Comparison of ENCODE assay signal across 20 cellular contexts in genomic region chr11:61122761-61123160, GRCh38. TPM values are rescaled to one million over a fixed set of nuclear protein-coding genes. Genes with fewer than 3 reads are reported as not detected.
DNase-seq lines count a peak whose midpoint lies in the region; TF ChIP-seq lines count a peak whose summit lies in the region.
"Had no signal": no experiment of that assay in that cellular context is flagged by ENCODE, and none has a peak within 500 bp of the region (broad histone marks: within the 10 kb centered on the region; RNA-seq: fewer than 3 reads in every experiment).

No MANE protein-coding gene starts in this region.

- CTCF ChIA-PET in activated naive CD4-positive, alpha-beta T cell treated with anti-CD3 and anti-CD28 coated beads for 36 hours (lab: Charles Lee): interaction anchor here (1.1 to 1.5 kb wide), 3 partner anchors 10 to 16 kb away, joined by 3 to 5 read pairs (median 3); no protein-coding TSS in a partner anchor
- CTCF ChIA-PET in CD4-positive, alpha-beta memory T cell (lab: Charles Lee; ENCODE audit: partially characterized antibody): interaction anchor here (0.9 kb wide), 1 partner anchor 9 kb away, joined by 5 read pairs; no protein-coding TSS in a partner anchor
- CTCF ChIA-PET in HEK293T (lab: Yijun Ruan, JAX): interaction anchor here (0.7 kb wide), 1 partner anchor 301 kb away, joined by 4 read pairs; no protein-coding TSS in a partner anchor

- H3K27ac Mint-ChIP-seq in activated naive CD4-positive, alpha-beta T cell treated with anti-CD3 and anti-CD28 coated beads for 36 hours: peak overlapping the region; percentile 54
- H3K27ac Mint-ChIP-seq in CD4-positive, alpha-beta memory T cell: peak overlapping the region; percentile 42 to 89 (median 84)
- H3K27ac Mint-ChIP-seq in activated T-helper 1 cell treated with anti-CD3 and anti-CD28 coated beads, Interleukin-12 subunit alpha, Interleukin-12 subunit beta, Interleukin-2, Interleukin-4 antibody, amounts not matched to agents 30 ng/mL and 10 ng/mL and 1 ng/mL, durations not matched to agents 14 hours and 24 hours and 36 hours: peak overlapping the region; percentile 45
- H3K27ac Mint-ChIP-seq in nephron progenitor cell: peak overlapping the region; percentile 5

- TF ChIP-seq CTCF in nephron progenitor cell (IDR thresholded peaks at IDR 0.05) (no peak), dorsolateral prefrontal cortex (IDR thresholded peaks at IDR 0.05 in 54 of 56, conservative IDR thresholded peaks at IDR 0.05 in 2 of 56; ENCODE audit: low read depth in 1 of 56, partially characterized antibody in 56 of 56) (no peak)

- DNase-seq in activated naive CD4-positive, alpha-beta T cell treated with anti-CD3 and anti-CD28 coated beads for 36 hours: no peak
- DNase-seq in activated naive CD4-positive, alpha-beta T cell (lab: John Stamatoyannopoulos, UW): no peak
- no peak for DNase-seq in CD4-positive, alpha-beta memory T cell
- DNase-seq in activated T-helper 1 cell treated with anti-CD3 and anti-CD28 coated beads, Interleukin-12 subunit alpha, Interleukin-12 subunit beta, Interleukin-2, Interleukin-4 antibody, amounts not matched to agents 30 ng/mL and 10 ng/mL and 1 ng/mL, durations not matched to agents 14 hours and 24 hours and 36 hours (ENCODE audit: low spot score): no peak
- DNase-seq in nephron progenitor cell (no peak), HEK293T (ENCODE audit: extremely low spot score) (no peak), ACHN (no peak), dorsolateral prefrontal cortex (no peak)
- DNase-seq: AML-193; CD8-positive, alpha-beta T cell; DND-41; H7; NCI-H1048; NCI-H146; NCI-H2081; NCI-H774; RPMI8226 had no signal

- H3K4me3 Mint-ChIP-seq in activated naive CD4-positive, alpha-beta T cell treated with anti-CD3 and anti-CD28 coated beads for 36 hours: no peak overlapping the region
- H3K4me3 Mint-ChIP-seq in CD4-positive, alpha-beta memory T cell: no peak overlapping the region
- H3K4me3 Mint-ChIP-seq in activated T-helper 1 cell treated with anti-CD3 and anti-CD28 coated beads, Interleukin-12 subunit alpha, Interleukin-12 subunit beta, Interleukin-2, Interleukin-4 antibody, amounts not matched to agents 30 ng/mL and 10 ng/mL and 1 ng/mL, durations not matched to agents 14 hours and 24 hours and 36 hours: no peak overlapping the region
- no peak overlapping the region for H3K4me3 Mint-ChIP-seq in nephron progenitor cell
- H3K4me3 Mint-ChIP-seq: CD8-positive, alpha-beta T cell had no signal

- peaks cover 47% of the 10 kb centered on the region for H3K4me1 ChIP-seq in CD4-positive, alpha-beta memory T cell (ENCODE audit: insufficient read depth, low read length)

- no peaks in the 10 kb centered on the region for H3K9me3 Mint-ChIP-seq in activated naive CD4-positive, alpha-beta T cell treated with anti-CD3 and anti-CD28 coated beads for 36 hours
- no peaks in the 10 kb centered on the region for H3K9me3 Mint-ChIP-seq in CD4-positive, alpha-beta memory T cell
- H3K9me3 Mint-ChIP-seq in activated T-helper 1 cell treated with anti-CD3 and anti-CD28 coated beads, Interleukin-12 subunit alpha, Interleukin-12 subunit beta, Interleukin-2, Interleukin-4 antibody, amounts not matched to agents 30 ng/mL and 10 ng/mL and 1 ng/mL, durations not matched to agents 14 hours and 24 hours and 36 hours: no peaks in the 10 kb centered on the region
- no peaks in the 10 kb centered on the region for H3K9me3 Mint-ChIP-seq in nephron progenitor cell
- H3K9me3 Mint-ChIP-seq: CD8-positive, alpha-beta T cell had no signal

- no peak overlapping the region for H3K4me3 ChIP-seq in CD4-positive, alpha-beta memory T cell (ENCODE audit: low read length in 2 of 2)
- no peak overlapping the region for H3K4me3 ChIP-seq in dorsolateral prefrontal cortex

- H3K27ac ChIP-seq in CD4-positive, alpha-beta memory T cell (ENCODE audit: low read depth, low read length): no peak overlapping the region
- H3K27ac ChIP-seq in dorsolateral prefrontal cortex: no peak overlapping the region

- H3K36me3 ChIP-seq in CD4-positive, alpha-beta memory T cell (ENCODE audit: insufficient read depth, low read length): peaks cover 86% of the 10 kb centered on the region

- H3K27me3 ChIP-seq in CD4-positive, alpha-beta memory T cell (ENCODE audit: insufficient read depth, low read length): no peaks in the 10 kb centered on the region
- H3K27me3 ChIP-seq in dorsolateral prefrontal cortex: no peaks in the 10 kb centered on the region

- no peaks in the 10 kb centered on the region for H3K27me3 Mint-ChIP-seq in activated naive CD4-positive, alpha-beta T cell treated with anti-CD3 and anti-CD28 coated beads for 36 hours (ENCODE audit: low read depth)
- H3K27me3 Mint-ChIP-seq in CD4-positive, alpha-beta memory T cell: no peaks in the 10 kb centered on the region
- H3K27me3 Mint-ChIP-seq in activated T-helper 1 cell treated with anti-CD3 and anti-CD28 coated beads, Interleukin-12 subunit alpha, Interleukin-12 subunit beta, Interleukin-2, Interleukin-4 antibody, amounts not matched to agents 30 ng/mL and 10 ng/mL and 1 ng/mL, durations not matched to agents 14 hours and 24 hours and 36 hours (ENCODE audit: insufficient read depth): no peaks in the 10 kb centered on the region
- H3K27me3 Mint-ChIP-seq in nephron progenitor cell (ENCODE audit: low read depth, poor library complexity): no peaks in the 10 kb centered on the region

- H3K36me3 Mint-ChIP-seq in activated naive CD4-positive, alpha-beta T cell treated with anti-CD3 and anti-CD28 coated beads for 36 hours (ENCODE audit: low read depth): peaks cover 69% of the 10 kb centered on the region
- H3K36me3 Mint-ChIP-seq in CD4-positive, alpha-beta memory T cell: peaks cover 64 to 91% of the 10 kb centered on the region in 2 donors
- H3K36me3 Mint-ChIP-seq in activated T-helper 1 cell treated with anti-CD3 and anti-CD28 coated beads, Interleukin-12 subunit alpha, Interleukin-12 subunit beta, Interleukin-2, Interleukin-4 antibody, amounts not matched to agents 30 ng/mL and 10 ng/mL and 1 ng/mL, durations not matched to agents 14 hours and 24 hours and 36 hours (ENCODE audit: low read depth): peaks cover 79% of the 10 kb centered on the region
- H3K36me3 Mint-ChIP-seq in nephron progenitor cell (ENCODE audit: low read depth): no peaks in the 10 kb centered on the region

- no peaks in the 10 kb centered on the region for H3K9me3 ChIP-seq in CD4-positive, alpha-beta memory T cell (ENCODE audit: control insufficient read depth in 1 of 2, low read length in 2 of 2)

- POLR2A ChIA-PET in CD4-positive, alpha-beta memory T cell (lab: Charles Lee; ENCODE audit: partially characterized antibody): interaction anchor here (1.0 to 4.3 kb wide), 3 partner anchors 11 to 118 kb away, joined by 3 to 42 read pairs (median 11); no protein-coding TSS in a partner anchor
- POLR2A ChIA-PET in HEK293T (lab: Yijun Ruan, JAX): interaction anchor here (1.2 kb wide), 1 partner anchor 39 kb away, joined by 3 read pairs; the partner anchor contains the start of gene VPS37C

- peaks cover 42% of the 10 kb centered on the region for H3K4me1 Mint-ChIP-seq in activated naive CD4-positive, alpha-beta T cell treated with anti-CD3 and anti-CD28 coated beads for 36 hours (ENCODE audit: low read depth)
- peaks cover 28 to 64% (median 39%) of the 10 kb centered on the region in 4 donors for H3K4me1 Mint-ChIP-seq in CD4-positive, alpha-beta memory T cell
- H3K4me1 Mint-ChIP-seq in activated T-helper 1 cell treated with anti-CD3 and anti-CD28 coated beads, Interleukin-12 subunit alpha, Interleukin-12 subunit beta, Interleukin-2, Interleukin-4 antibody, amounts not matched to agents 30 ng/mL and 10 ng/mL and 1 ng/mL, durations not matched to agents 14 hours and 24 hours and 36 hours (ENCODE audit: low read depth): peaks cover 38% of the 10 kb centered on the region
- H3K4me1 Mint-ChIP-seq in nephron progenitor cell: peaks cover 64% of the 10 kb centered on the region

- in situ Hi-C loops in ACHN (cut with HindIII; ENCODE audit: low pct_ligation_motif_present, low pct_unique_long_range_greater_than_20kb, low sequenced_read_pairs): no loop called here

- intact Hi-C loops in activated naive CD4-positive, alpha-beta T cell treated with anti-CD3 and anti-CD28 coated beads for 36 hours (cut with micrococcal nuclease): no loop called here
- intact Hi-C loops in CD4-positive, alpha-beta memory T cell (cut with micrococcal nuclease): no loop called here
- intact Hi-C loops in activated T-helper 1 cell treated with anti-CD3 and anti-CD28 coated beads, Interleukin-12 subunit alpha, Interleukin-12 subunit beta, Interleukin-2, Interleukin-4 antibody, amounts not matched to agents 30 ng/mL and 10 ng/mL and 1 ng/mL, durations not matched to agents 14 hours and 24 hours and 36 hours (cut with micrococcal nuclease): no loop called here
- intact Hi-C loops in dorsolateral prefrontal cortex (cut with DNase I): loop anchor here in 1 of 2 donors (10.0 kb wide), 1 partner anchor 348 kb away; no protein-coding TSS in a partner anchor

TF ChIP-seq in HEK293T, 16 proteins besides CTCF, POLR2A, EP300 and RAD21 (continues in another document):
- TF ChIP-seq NFRKB (IDR thresholded peaks at IDR 0.05) (no peak), CTBP1 (IDR thresholded peaks at IDR 0.05; ENCODE audit: borderline replicate concordance) (no peak), LEF1 (IDR thresholded peaks at IDR 0.05; ENCODE audit: borderline replicate concordance) (no peak), FOXA1 (IDR thresholded peaks at IDR 0.05) (no peak), HDGF (IDR thresholded peaks at IDR 0.05; ENCODE audit: borderline replicate concordance) (no peak)

RNA-seq across cellular contexts. Expression of gene CD5, which starts 20.5 kb away (rescaled TPM):
- 100 to 1,000 TPM; 228 to 232 TPM for total RNA-seq in activated naive CD4-positive, alpha-beta T cell treated with anti-CD3 and anti-CD28 coated beads for 36 hours
- total RNA-seq in CD4-positive, alpha-beta memory T cell: 100 to 1,000 TPM; 283 to 289 TPM
- polyA plus RNA-seq in CD4-positive, alpha-beta memory T cell: 100 to 1,000 TPM; 170 to 323 TPM
- 336 and 339 TPM in 2 replicates for total RNA-seq in activated T-helper 1 cell treated with anti-CD3 and anti-CD28 coated beads, Interleukin-12 subunit alpha, Interleukin-12 subunit beta, Interleukin-2, Interleukin-4 antibody, amounts not matched to agents 30 ng/mL and 10 ng/mL and 1 ng/mL, durations not matched to agents 14 hours and 24 hours and 36 hours
- total RNA-seq in dorsolateral prefrontal cortex: 1 to 10 TPM in 2 of 120 experiments, under 1 TPM in 99, not detected in 19; 0.14 to 2.2 (median 0.30) TPM
- total RNA-seq: H7, HT-29, MCF 10A, NCI-H460 had no signal

RNA-seq across cellular contexts. Expression of gene VPS37C, which starts 38.5 kb away (rescaled TPM):
- 1 to 10 TPM; 8.5 to 8.9 TPM for total RNA-seq in activated naive CD4-positive, alpha-beta T cell treated with anti-CD3 and anti-CD28 coated beads for 36 hours
- total RNA-seq in CD4-positive, alpha-beta memory T cell: 1 to 10 TPM; 7.3 to 7.9 TPM
- polyA plus RNA-seq in CD4-positive, alpha-beta memory T cell: under 1 TPM; 0.25 to 0.93 TPM
- total RNA-seq in activated T-helper 1 cell treated with anti-CD3 and anti-CD28 coated beads, Interleukin-12 subunit alpha, Interleukin-12 subunit beta, Interleukin-2, Interleukin-4 antibody, amounts not matched to agents 30 ng/mL and 10 ng/mL and 1 ng/mL, durations not matched to agents 14 hours and 24 hours and 36 hours: 11.5 and 11.6 TPM in 2 replicates
- 10 to 100 TPM; 15.7 to 30.0 (median 20.6) TPM for total RNA-seq in dorsolateral prefrontal cortex

Comparison
In these comparisons a context has a peak if more than half of its experiments do, and no peak if none do; other contexts are left out.
1. H3K27ac Mint-ChIP-seq: peak in every context shown above with its lines; median percentile 84 in CD4-positive, alpha-beta memory T cell; 54 in activated naive CD4-positive, alpha-beta T cell treated with anti-CD3 and anti-CD28 coated beads for 36 hours; 45 in activated T-helper 1 cell treated with anti-CD3 and anti-CD28 coated beads, Interleukin-12 subunit alpha, Interleukin-12 subunit beta, Interleukin-2, Interleukin-4 antibody, amounts not matched to agents 30 ng/mL and 10 ng/mL and 1 ng/mL, durations not matched to agents 14 hours and 24 hours and 36 hours; 5 in nephron progenitor cell.
2. RNA of gene CD5, which starts 20.5 kb away (total RNA-seq): 336 to 339 TPM in activated T-helper 1 cell treated with anti-CD3 and anti-CD28 coated beads, Interleukin-12 subunit alpha, Interleukin-12 subunit beta, Interleukin-2, Interleukin-4 antibody, amounts not matched to agents 30 ng/mL and 10 ng/mL and 1 ng/mL, durations not matched to agents 14 hours and 24 hours and 36 hours, 283 to 289 TPM in CD4-positive, alpha-beta memory T cell and 228 to 232 TPM in activated naive CD4-positive, alpha-beta T cell treated with anti-CD3 and anti-CD28 coated beads for 36 hours; 0.14 to 2.2 TPM in dorsolateral prefrontal cortex; every median in the first group is over 10 times any median in the second.